Comparison of ENCODE assay signal across 1 cellular context in genomic region chr15:77825546-77825945, GRCh38.
TF ChIP-seq lines count a peak whose summit lies in the region.

No MANE protein-coding gene starts in this region.

TF ChIP-seq in WTC11, 78 proteins besides CTCF, POLR2A, EP300 and RAD21 (continued from another document):
- TF ChIP-seq, protein P1, sequence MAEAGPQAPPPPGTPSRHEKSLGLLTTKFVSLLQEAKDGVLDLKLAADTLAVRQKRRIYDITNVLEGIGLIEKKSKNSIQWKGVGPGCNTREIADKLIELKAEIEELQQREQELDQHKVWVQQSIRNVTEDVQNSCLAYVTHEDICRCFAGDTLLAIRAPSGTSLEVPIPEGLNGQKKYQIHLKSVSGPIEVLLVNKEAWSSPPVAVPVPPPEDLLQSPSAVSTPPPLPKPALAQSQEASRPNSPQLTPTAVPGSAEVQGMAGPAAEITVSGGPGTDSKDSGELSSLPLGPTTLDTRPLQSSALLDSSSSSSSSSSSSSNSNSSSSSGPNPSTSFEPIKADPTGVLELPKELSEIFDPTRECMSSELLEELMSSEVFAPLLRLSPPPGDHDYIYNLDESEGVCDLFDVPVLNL (CRISPR knock-in tag; IDR thresholded peaks at IDR 0.05; ENCODE audit: borderline replicate concordance, low read depth): no peak
- TF ChIP-seq, protein P2, sequence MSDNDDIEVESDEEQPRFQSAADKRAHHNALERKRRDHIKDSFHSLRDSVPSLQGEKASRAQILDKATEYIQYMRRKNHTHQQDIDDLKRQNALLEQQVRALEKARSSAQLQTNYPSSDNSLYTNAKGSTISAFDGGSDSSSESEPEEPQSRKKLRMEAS (CRISPR knock-in tag; IDR thresholded peaks at IDR 0.05): no peak
- TF ChIP-seq EMX1 (CRISPR knock-in tag; IDR thresholded peaks at IDR 0.05): no peak
- no peak for TF ChIP-seq FOXP1 (CRISPR knock-in tag; IDR thresholded peaks at IDR 0.05; ENCODE audit: borderline replicate concordance)
- no peak for TF ChIP-seq ZNF396 (CRISPR knock-in tag; IDR thresholded peaks at IDR 0.05; ENCODE audit: borderline replicate concordance)
TF ChIP-seq in WTC11: peak in this region for 0.
